In genomic region chr18:23560186-23560585, GRCh38 we compare ENCODE assay signal across 24 cellular contexts.
"Had no signal": no experiment of that assay in that cellular context is flagged by ENCODE, and none has a peak within 500 bp of the region (broad histone marks: within the 10 kb centered on the region; RNA-seq: fewer than 3 reads in every experiment).

No MANE protein-coding gene starts in this region.

- DNase-seq: activated CD4-positive, alpha-beta T cell treated with anti-CD3 and anti-CD28 coated beads, Interleukin-2, amount 50 U/mL, for 4 hours; activated CD8-positive, alpha-beta memory T cell treated with anti-CD3 and anti-CD28 coated beads for 24 hours; activated CD8-positive, alpha-beta memory T cell treated with anti-CD3 and anti-CD28 coated beads, Interleukin-2, amount 50 U/mL, for 4 hours; activated naive CD4-positive, alpha-beta T cell treated with anti-CD3 and anti-CD28 coated beads for 36 hours; activated naive CD8-positive, alpha-beta T cell treated with anti-CD3 and anti-CD28 coated beads, Interleukin-2, amount 10 ng/mL, durations not matched to agents 7 days and 5 days; activated T-cell treated with anti-CD3 and anti-CD28 coated beads, Interleukin-2, amount 50 U/mL, for 24 hours; amniotic stem cell; central memory CD4-positive, alpha-beta T cell; colonic mucosa; endodermal cell; heart right ventricle; left lung; natural killer cell; psoas muscle; right cardiac atrium; stimulated activated CD4-positive, alpha-beta T cell treated with anti-CD3 and anti-CD28 coated beads, Interleukin-12 subunit alpha, Interleukin-12 subunit beta, amount 100 ng/mL, for 4 hours; stimulated activated CD4-positive, alpha-beta T cell treated with anti-CD3 and anti-CD28 coated beads, Interleukin-1b, Interleukin-23, amount 100 ng/mL, for 48 hours; stimulated activated naive CD8-positive, alpha-beta T cell treated with anti-CD3 and anti-CD28 coated beads, Interleukin-15, amount 100 ng/mL, for 72 hours; T1000; testis; uterus had no signal

- ATAC-seq: activated T-helper 17 cell treated with anti-CD3 and anti-CD28 coated beads, Interleukin-2, amount 50 U/mL, for 72 hours; gastroesophageal sphincter; heart right ventricle; left lung; natural killer cell; psoas muscle; right cardiac atrium; stimulated activated naive CD8-positive, alpha-beta T cell treated with anti-CD3 and anti-CD28 coated beads, Interleukin-15, amount 100 ng/mL, for 72 hours; WTC11 had no signal
